In the genomic region with DNA sequence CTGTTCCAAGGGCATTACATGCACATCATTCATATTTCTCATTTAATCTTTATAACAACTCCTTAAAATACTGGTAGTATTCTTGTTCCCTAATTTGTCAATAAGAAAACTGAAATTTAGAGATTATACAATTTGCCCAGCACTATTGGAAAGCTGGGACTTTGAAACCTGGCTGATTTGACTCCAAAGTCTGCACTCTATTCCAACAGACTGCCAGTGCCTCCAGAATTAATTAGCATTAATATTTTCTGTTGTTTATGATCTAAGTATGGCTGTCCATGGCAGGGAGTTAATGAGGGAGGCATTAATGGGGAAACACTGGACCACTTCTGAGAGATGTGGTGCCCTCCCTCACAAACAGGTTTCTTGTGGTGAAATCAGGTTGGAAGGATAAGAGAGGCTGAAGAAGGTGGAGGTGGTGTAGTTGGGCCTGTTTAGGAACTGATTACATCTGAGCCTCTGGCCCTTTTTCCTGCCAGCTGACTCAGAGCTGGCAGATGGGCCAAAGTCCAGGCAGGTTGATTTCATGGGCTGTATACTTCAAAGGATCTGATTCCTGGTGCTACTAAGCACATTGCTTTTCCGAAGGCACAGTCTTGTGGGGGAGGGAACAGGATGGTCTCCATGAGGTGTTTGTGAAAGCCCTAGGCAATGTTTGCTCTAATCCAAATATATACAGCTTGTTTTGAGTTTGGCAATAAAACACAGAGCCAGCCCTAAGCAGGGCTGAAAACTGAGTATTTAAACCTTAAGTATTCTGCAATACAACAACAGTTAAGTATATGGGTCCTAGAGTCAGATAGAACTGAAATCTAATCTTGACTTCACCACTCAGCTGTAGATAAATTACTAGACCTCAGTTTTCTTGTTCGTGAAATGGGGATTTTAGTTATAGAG, we compare ENCODE assay signal across 1 cellular context.
A peak's percentile ranks its signal among the peaks of the same experiment; 100 is the strongest.
TF ChIP-seq lines count a peak whose summit lies in the region.

No MANE protein-coding gene starts in this region.

TF ChIP-seq in HepG2, 621 proteins besides CTCF, POLR2A, EP300 and RAD21 (continued from another document and continues in another):
- TF ChIP-seq, protein P1, sequence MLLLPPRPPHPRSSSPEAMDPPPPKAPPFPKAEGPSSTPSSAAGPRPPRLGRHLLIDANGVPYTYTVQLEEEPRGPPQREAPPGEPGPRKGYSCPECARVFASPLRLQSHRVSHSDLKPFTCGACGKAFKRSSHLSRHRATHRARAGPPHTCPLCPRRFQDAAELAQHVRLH (CRISPR knock-in tag; IDR thresholded peaks at IDR 0.05; ENCODE audit: borderline replicate concordance, low read depth): peak; percentile 73; the same call in 1 of the 2 replicates
- TF ChIP-seq DMAP1 (CRISPR knock-in tag; IDR thresholded peaks at IDR 0.05) (peak; percentile 83), GATA4 (IDR thresholded peaks at IDR 0.05; ENCODE audit: borderline replicate concordance, low read depth) (no peak; the same call in 1 of the 2 replicates), NFKB2 (CRISPR knock-in tag; IDR thresholded peaks at IDR 0.05; ENCODE audit: borderline replicate concordance) (no peak), NCOA2 (CRISPR knock-in tag; IDR thresholded peaks at IDR 0.05) (peak; percentile 91), HNF4G (IDR thresholded peaks at IDR 0.05; ENCODE audit: borderline replicate concordance, low read depth, low read length) (peak; percentile 93), HNF4G (CRISPR knock-in tag; IDR thresholded peaks at IDR 0.05; ENCODE audit: borderline replicate concordance, low read depth) (peak; percentile 96), ZGPAT (CRISPR knock-in tag; IDR thresholded peaks at IDR 0.05) (peak; percentile 98), NFE2L2 (IDR thresholded peaks at IDR 0.05; ENCODE audit: low read length) (no peak), ZNF550 (CRISPR knock-in tag; IDR thresholded peaks at IDR 0.05; ENCODE audit: borderline replicate concordance) (no peak), HIVEP1 (CRISPR knock-in tag; IDR thresholded peaks at IDR 0.05) (no peak), GMEB2 (CRISPR knock-in tag; IDR thresholded peaks at IDR 0.05; ENCODE audit: low read depth) (no peak), DR1 (CRISPR knock-in tag; IDR thresholded peaks at IDR 0.05) (no peak), GPBP1L1 (CRISPR knock-in tag; IDR thresholded peaks at IDR 0.05) (no peak), TEF (CRISPR knock-in tag; IDR thresholded peaks at IDR 0.05) (no peak), GPN1 (CRISPR knock-in tag; IDR thresholded peaks at IDR 0.05; ENCODE audit: borderline replicate concordance) (no peak), TCF7 (IDR thresholded peaks at IDR 0.05; ENCODE audit: low read depth) (peak; percentile 91), RARA (CRISPR knock-in tag; IDR thresholded peaks at IDR 0.05) (peak; percentile 77), CAMTA2 (CRISPR knock-in tag; IDR thresholded peaks at IDR 0.05; ENCODE audit: borderline replicate concordance) (no peak), ZNF784 (CRISPR knock-in tag; IDR thresholded peaks at IDR 0.05; ENCODE audit: borderline replicate concordance) (peak; percentile 35; the same call in 1 of the 2 replicates), KDM3A (CRISPR knock-in tag; IDR thresholded peaks at IDR 0.05; ENCODE audit: low read depth) (peak; percentile 64; the same call in 1 of the 2 replicates), KDM4B (CRISPR knock-in tag; IDR thresholded peaks at IDR 0.05) (peak; percentile 91), POLR2AphosphoS5 (IDR thresholded peaks at IDR 0.05; ENCODE audit: low read depth, low read length) (no peak), MYNN (CRISPR knock-in tag; IDR thresholded peaks at IDR 0.05; ENCODE audit: low read depth) (no peak), ZNF383 (CRISPR knock-in tag; IDR thresholded peaks at IDR 0.05; ENCODE audit: borderline replicate concordance) (no peak), PPARG (CRISPR knock-in tag; conservative IDR thresholded peaks at IDR 0.05) (peak; percentile 86), ELF1 (CRISPR knock-in tag; IDR thresholded peaks at IDR 0.05) (peak; percentile 42; the same call in 1 of the 2 replicates), FOXC1 (CRISPR knock-in tag; IDR thresholded peaks at IDR 0.05; ENCODE audit: borderline replicate concordance) (no peak), CENPT (CRISPR knock-in tag; IDR thresholded peaks at IDR 0.05; ENCODE audit: low read depth) (no peak), ZNF644 (CRISPR knock-in tag; IDR thresholded peaks at IDR 0.05; ENCODE audit: low read depth) (peak; percentile 86), ZKSCAN8 (CRISPR knock-in tag; IDR thresholded peaks at IDR 0.05; ENCODE audit: borderline replicate concordance) (peak; percentile 92), ZNF605 (CRISPR knock-in tag; IDR thresholded peaks at IDR 0.05) (peak; percentile 74), HHEX (CRISPR knock-in tag; IDR thresholded peaks at IDR 0.05) (peak; percentile 78)
- TF ChIP-seq, protein P2, sequence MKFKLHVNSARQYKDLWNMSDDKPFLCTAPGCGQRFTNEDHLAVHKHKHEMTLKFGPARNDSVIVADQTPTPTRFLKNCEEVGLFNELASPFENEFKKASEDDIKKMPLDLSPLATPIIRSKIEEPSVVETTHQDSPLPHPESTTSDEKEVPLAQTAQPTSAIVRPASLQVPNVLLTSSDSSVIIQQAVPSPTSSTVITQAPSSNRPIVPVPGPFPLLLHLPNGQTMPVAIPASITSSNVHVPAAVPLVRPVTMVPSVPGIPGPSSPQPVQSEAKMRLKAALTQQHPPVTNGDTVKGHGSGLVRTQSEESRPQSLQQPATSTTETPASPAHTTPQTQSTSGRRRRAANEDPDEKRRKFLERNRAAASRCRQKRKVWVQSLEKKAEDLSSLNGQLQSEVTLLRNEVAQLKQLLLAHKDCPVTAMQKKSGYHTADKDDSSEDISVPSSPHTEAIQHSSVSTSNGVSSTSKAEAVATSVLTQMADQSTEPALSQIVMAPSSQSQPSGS (CRISPR knock-in tag; IDR thresholded peaks at IDR 0.05): peak; percentile 82
- TF ChIP-seq, protein P3, sequence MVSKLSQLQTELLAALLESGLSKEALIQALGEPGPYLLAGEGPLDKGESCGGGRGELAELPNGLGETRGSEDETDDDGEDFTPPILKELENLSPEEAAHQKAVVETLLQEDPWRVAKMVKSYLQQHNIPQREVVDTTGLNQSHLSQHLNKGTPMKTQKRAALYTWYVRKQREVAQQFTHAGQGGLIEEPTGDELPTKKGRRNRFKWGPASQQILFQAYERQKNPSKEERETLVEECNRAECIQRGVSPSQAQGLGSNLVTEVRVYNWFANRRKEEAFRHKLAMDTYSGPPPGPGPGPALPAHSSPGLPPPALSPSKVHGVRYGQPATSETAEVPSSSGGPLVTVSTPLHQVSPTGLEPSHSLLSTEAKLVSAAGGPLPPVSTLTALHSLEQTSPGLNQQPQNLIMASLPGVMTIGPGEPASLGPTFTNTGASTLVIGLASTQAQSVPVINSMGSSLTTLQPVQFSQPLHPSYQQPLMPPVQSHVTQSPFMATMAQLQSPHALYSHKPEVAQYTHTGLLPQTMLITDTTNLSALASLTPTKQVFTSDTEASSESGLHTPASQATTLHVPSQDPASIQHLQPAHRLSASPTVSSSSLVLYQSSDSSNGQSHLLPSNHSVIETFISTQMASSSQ (IDR thresholded peaks at IDR 0.05; ENCODE audit: low read depth): peak; percentile 44
- TF ChIP-seq, protein P3 (CRISPR knock-in tag; IDR thresholded peaks at IDR 0.05; ENCODE audit: borderline replicate concordance): peak; percentile 79; the same call in 1 of the 2 replicates
- TF ChIP-seq, protein P4, sequence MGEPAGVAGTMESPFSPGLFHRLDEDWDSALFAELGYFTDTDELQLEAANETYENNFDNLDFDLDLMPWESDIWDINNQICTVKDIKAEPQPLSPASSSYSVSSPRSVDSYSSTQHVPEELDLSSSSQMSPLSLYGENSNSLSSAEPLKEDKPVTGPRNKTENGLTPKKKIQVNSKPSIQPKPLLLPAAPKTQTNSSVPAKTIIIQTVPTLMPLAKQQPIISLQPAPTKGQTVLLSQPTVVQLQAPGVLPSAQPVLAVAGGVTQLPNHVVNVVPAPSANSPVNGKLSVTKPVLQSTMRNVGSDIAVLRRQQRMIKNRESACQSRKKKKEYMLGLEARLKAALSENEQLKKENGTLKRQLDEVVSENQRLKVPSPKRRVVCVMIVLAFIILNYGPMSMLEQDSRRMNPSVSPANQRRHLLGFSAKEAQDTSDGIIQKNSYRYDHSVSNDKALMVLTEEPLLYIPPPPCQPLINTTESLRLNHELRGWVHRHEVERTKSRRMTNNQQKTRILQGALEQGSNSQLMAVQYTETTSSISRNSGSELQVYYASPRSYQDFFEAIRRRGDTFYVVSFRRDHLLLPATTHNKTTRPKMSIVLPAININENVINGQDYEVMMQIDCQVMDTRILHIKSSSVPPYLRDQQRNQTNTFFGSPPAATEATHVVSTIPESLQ (CRISPR knock-in tag; conservative IDR thresholded peaks at IDR 0.05): no peak
- TF ChIP-seq, protein P5, sequence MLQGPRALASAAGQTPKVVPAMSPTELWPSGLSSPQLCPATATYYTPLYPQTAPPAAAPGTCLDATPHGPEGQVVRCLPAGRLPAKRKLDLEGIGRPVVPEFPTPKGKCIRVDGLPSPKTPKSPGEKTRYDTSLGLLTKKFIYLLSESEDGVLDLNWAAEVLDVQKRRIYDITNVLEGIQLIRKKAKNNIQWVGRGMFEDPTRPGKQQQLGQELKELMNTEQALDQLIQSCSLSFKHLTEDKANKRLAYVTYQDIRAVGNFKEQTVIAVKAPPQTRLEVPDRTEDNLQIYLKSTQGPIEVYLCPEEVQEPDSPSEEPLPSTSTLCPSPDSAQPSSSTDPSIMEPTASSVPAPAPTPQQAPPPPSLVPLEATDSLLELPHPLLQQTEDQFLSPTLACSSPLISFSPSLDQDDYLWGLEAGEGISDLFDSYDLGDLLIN (CRISPR knock-in tag; IDR thresholded peaks at IDR 0.05; ENCODE audit: borderline replicate concordance): no peak
- TF ChIP-seq, protein P6, sequence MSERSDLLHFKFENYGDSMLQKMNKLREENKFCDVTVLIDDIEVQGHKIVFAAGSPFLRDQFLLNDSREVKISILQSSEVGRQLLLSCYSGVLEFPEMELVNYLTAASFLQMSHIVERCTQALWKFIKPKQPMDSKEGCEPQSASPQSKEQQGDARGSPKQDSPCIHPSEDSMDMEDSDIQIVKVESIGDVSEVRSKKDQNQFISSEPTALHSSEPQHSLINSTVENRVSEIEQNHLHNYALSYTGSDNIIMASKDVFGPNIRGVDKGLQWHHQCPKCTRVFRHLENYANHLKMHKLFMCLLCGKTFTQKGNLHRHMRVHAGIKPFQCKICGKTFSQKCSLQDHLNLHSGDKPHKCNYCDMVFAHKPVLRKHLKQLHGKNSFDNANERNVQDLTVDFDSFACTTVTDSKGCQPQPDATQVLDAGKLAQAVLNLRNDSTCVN (CRISPR knock-in tag; IDR thresholded peaks at IDR 0.05; ENCODE audit: borderline replicate concordance): no peak; the same call in 1 of the 2 replicates
